In the genomic region with DNA sequence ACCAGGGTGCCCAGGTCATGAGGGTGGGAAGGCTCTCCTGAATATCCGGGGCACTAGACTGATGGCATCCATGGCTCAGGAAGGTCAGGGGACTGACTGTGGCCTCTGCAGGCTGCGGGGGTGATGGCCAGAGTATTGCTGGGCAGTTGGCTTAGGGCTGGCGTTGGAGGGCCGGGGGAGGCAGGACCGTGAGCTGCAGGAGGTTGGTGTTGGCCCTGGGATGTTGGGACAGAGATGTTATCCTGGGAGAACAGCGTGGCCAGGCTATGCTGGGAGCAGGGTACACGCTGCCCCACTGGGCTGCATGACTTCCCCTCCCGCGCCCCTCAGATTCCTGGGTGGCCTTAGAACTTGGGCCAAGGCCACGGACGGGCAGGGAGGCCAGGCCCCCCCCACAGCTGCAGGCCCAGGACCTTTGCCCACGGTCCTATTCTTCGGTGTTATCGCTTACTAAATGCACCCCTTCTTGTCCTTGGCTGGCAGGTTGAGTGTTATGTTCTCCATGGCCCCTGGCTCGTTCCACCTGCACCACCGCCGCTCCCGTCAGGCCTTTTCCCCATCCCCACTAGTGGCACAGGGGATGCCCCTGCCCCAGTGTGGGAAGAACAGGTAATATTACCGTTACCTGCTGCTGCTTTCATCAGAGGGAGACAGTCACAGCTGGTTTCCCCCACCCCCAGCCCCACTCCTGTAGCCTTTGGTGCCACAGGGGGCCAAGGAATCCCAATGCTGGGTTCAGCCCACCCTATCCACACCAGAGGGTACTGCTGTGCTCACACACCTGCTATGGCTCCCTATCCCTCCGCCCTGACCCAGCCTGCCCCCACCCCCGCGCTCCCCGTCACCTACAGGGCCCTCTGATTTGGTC, we compare ENCODE assay signal across 1 cellular context.
TF ChIP-seq lines count a peak whose summit lies in the region.

No MANE protein-coding gene starts in this region.

TF ChIP-seq in GM23338, 12 proteins besides CTCF, POLR2A, EP300 and RAD21:
- no peak for TF ChIP-seq ZNF462 (CRISPR knock-in tag; IDR thresholded peaks at IDR 0.05)
- no peak for TF ChIP-seq CREB1 (CRISPR knock-in tag; IDR thresholded peaks at IDR 0.05; ENCODE audit: low read depth)
- no peak for TF ChIP-seq ETS1 (IDR thresholded peaks at IDR 0.05)
- TF ChIP-seq JUNB (IDR thresholded peaks at IDR 0.05; ENCODE audit: unreplicated experiment) = no peak
- TF ChIP-seq STAT1 (IDR thresholded peaks at IDR 0.05; ENCODE audit: unreplicated experiment) = no peak
- no peak for TF ChIP-seq EZH2 (IDR thresholded peaks at IDR 0.05; ENCODE audit: low read depth, unreplicated experiment)
